Comparison of ENCODE assay signal across 9 cellular contexts in genomic region chr9:72858089-72858912, GRCh38.
DNase-seq lines count a peak whose midpoint lies in the region; ATAC-seq, FAIRE-seq and TF ChIP-seq lines count a peak whose summit lies in the region.
"Had no signal": no experiment of that assay in that cellular context is flagged by ENCODE, and none has a peak within 500 bp of the region (broad histone marks: within the 10 kb centered on the region; RNA-seq: fewer than 3 reads in every experiment).

No MANE protein-coding gene starts in this region.

- no peaks in the 10 kb centered on the region for H3K27me3 ChIP-seq in right lobe of liver
- H3K27me3 ChIP-seq in PC-3 (ENCODE audit: low read length) = peaks cover 3% of the 10 kb centered on the region; the same call in 1 of the 2 replicates

- no peaks in the 10 kb centered on the region for H3K36me3 ChIP-seq in right lobe of liver
- H3K36me3 ChIP-seq in PC-3 (ENCODE audit: low read depth, low read length) = no peaks in the 10 kb centered on the region

- ATAC-seq in right lobe of liver = peak; percentile 95 to 99 (median 97)
- no peak for ATAC-seq in PC-3
- ATAC-seq in HG02840 (IDR thresholded peaks at IDR 0.05; ENCODE audit: low FRiP score, unreplicated experiment) = no peak

- no peak for TF ChIP-seq CTCF in right lobe of liver (IDR thresholded peaks at IDR 0.05)
- TF ChIP-seq CTCF in PC-3 (conservative IDR thresholded peaks at IDR 0.05; ENCODE audit: low read depth, low read length) = no peak

- peaks cover 0 to 30% (median 8%) of the 10 kb centered on the region in 4 donors for H3K4me1 ChIP-seq in right lobe of liver
- H3K4me1 ChIP-seq in PC-3 (ENCODE audit: insufficient read depth, low read length) = no peaks in the 10 kb centered on the region

- POLR2A ChIA-PET in PC-3 (lab: Charles Lee; ENCODE audit: unreplicated experiment) = no interaction called here

- no TSS peak for BruUV-seq in PC-3 (replicated peaks; lab: Mats Ljungman, UMichigan)

- no peak overlapping the region for H3K9ac ChIP-seq in PC-3 (ENCODE audit: low read length)

- WGBS in right lobe of liver (ENCODE audit: insufficient coverage, low coverage, low lambda C conversion rate, missing lambda C conversion rate) = 18% methylated on average over 5 of the region's 5 CpGs

- FAIRE-seq in urothelium cell line (lab: Jason Lieb, UNC) = no peak

- H3F3A ChIP-seq in PC-3 (ENCODE audit: low read length, unreplicated experiment) = no peaks in the 10 kb centered on the region

- no peaks in the 10 kb centered on the region for H3K9me2 ChIP-seq in PC-3 (replicated peaks; ENCODE audit: low read length)

- no peak overlapping the region for H3K4me2 ChIP-seq in PC-3 (ENCODE audit: low read length)

- H4K20me1 ChIP-seq in PC-3 (ENCODE audit: low read length) = no peaks in the 10 kb centered on the region

- H3K27ac ChIP-seq in right lobe of liver (peak overlapping the region; percentile 64 to 92 (median 83)), PC-3 (ENCODE audit: low read length) (no peak overlapping the region)

- H2AFZ ChIP-seq in PC-3 (ENCODE audit: low read length) = no peak overlapping the region

- CTCF ChIA-PET in PC-3 (lab: Charles Lee) = interaction anchor here (0.7 kb wide), 1 partner anchor 150 kb away, joined by 5 read pairs; no protein-coding TSS in a partner anchor

- H3K79me2 ChIP-seq in PC-3 (ENCODE audit: low read length) = no peaks in the 10 kb centered on the region

- H3K9me3 ChIP-seq in right lobe of liver = no peaks in the 10 kb centered on the region
- no peaks in the 10 kb centered on the region for H3K9me3 ChIP-seq in PC-3 (ENCODE audit: low read length)

- DNase-seq in LoVo (ENCODE audit: low spot score) (peak; percentile 51), dermis blood vessel endothelial cell (peak; percentile 27), right lobe of liver (peak; percentile 80 to 91 (median 88)), urothelium cell line (ENCODE audit: low spot score) (peak; percentile 12), PC-3 (no peak), midbrain (lab: John Stamatoyannopoulos, UW) (no peak)
- DNase-seq: activated CD4-positive, alpha-beta T cell treated with anti-CD3 and anti-CD28 coated beads, Interleukin-2, amount 10 ng/mL, durations not matched to agents 7 days and 5 days; NCI-H1417 treated with DMSO at 0.1 percent for 48 hours had no signal

- peak; percentile 23 for TF ChIP-seq POLR2A in right lobe of liver (IDR thresholded peaks at IDR 0.05)

- intact Hi-C loops in right lobe of liver (cut with DNase I) = no loop called here
- intact Hi-C loops in PC-3 (cut with micrococcal nuclease) = loop anchor here (5.0 kb wide), 3 partner anchors 224 to 339 kb away; no protein-coding TSS in a partner anchor

- H3K4me3 ChIP-seq in right lobe of liver (no peak overlapping the region), PC-3 (ENCODE audit: low read length) (no peak overlapping the region)

Comparison
In these comparisons a context has a peak if more than half of its experiments do, and no peak if none do; other contexts are left out.
1. DNase-seq: peak in LoVo (single experiment), dermis blood vessel endothelial cell (single experiment), right lobe of liver (3 of 3) and urothelium cell line (single experiment); none in PC-3 (single experiment) and midbrain (single experiment).
2. ATAC-seq: peak in right lobe of liver (4 of 4); none in PC-3 (single experiment) and HG02840 (single experiment).